8 cellular contexts compared by ENCODE assay signal in the genomic region with DNA sequence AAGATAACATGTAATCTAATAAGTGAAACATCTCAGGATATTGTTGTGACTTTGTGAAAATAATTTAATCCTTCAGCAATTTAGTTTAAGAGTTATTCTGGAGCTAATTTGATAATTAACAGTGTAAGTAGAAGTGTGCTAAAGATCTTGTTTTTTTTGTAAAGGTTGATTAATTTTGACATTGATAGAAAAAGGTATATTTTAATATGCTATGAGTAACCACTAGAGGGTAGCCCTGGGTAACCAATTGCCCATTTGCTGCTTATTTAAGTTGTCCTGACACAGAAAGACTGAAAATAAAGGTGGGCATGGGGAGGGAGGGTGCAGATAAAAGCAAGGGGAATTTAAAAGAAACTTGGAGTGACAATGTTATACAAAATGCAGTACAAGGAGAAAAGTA.
DNase-seq lines count a peak whose midpoint lies in the region; ATAC-seq and TF ChIP-seq lines count a peak whose summit lies in the region.
"Not testable (repeated sequence)": the region's sequence is repeated elsewhere in the genome, so short reads cannot be mapped to it uniquely, and the experiment has no call there.

No MANE protein-coding gene starts in this region.

- 0 out of 2 replicates have a peak, but pooled peaks have one; percentile 14 for TF ChIP-seq RAD21 in HCT116 (IDR thresholded peaks at IDR 0.05; ENCODE audit: low read depth)

- not testable (repeated sequence) for H3K36me3 ChIP-seq in HCT116 (ENCODE audit: control insufficient read depth in 1 of 2, insufficient read depth in 2 of 2, low read length in 2 of 2)

- H4K20me1 ChIP-seq in HCT116 (ENCODE audit: insufficient read depth) = not testable (repeated sequence)

- ATAC-seq in HCT116 = not testable (repeated sequence)

- not testable (repeated sequence) for H3K9ac ChIP-seq in HCT116 (ENCODE audit: low read length)

- not testable (repeated sequence) for H3K4me1 ChIP-seq in HCT116 (ENCODE audit: control insufficient read depth in 1 of 2, insufficient read depth in 2 of 2, low read length in 2 of 2)

- H3K4me1 Mint-ChIP-seq in nephron progenitor cell = not testable (repeated sequence)

- intact Hi-C loops in HCT116 (cut with micrococcal nuclease) = not testable (repeated sequence)

- CTCF ChIA-PET in HCT116 (lab: Charles Lee) = not testable (repeated sequence)

- RAD21 ChIA-PET in HCT116 (lab: Charles Lee; ENCODE audit: low non-redundant PET in 1 of 2, low total read pairs in 2 of 2, uncharacterized antibody in 2 of 2, unreplicated experiment in 2 of 2) = not testable (repeated sequence)

- DNase-seq in EH (ENCODE audit: low read depth) (peak; percentile 6), SK-N-DZ (ENCODE audit: low spot score) (peak; percentile 65), cardiac fibroblast (ENCODE audit: low read depth in 2 of 2) (peak; percentile 11 to 27), foreskin fibroblast (peak in 1 of 2 donors; percentile 8)
- DNase-seq in HCT116 (ENCODE audit: low read depth, low spot score); LNCaP clone FGC (ENCODE audit: low read depth); nephron progenitor cell: not testable (repeated sequence)

- not testable (repeated sequence) for H3K4me2 ChIP-seq in HCT116 (ENCODE audit: low read length)

- H3K27me3 Mint-ChIP-seq in nephron progenitor cell (ENCODE audit: low read depth, poor library complexity) = not testable (repeated sequence)

- H2AFZ ChIP-seq in HCT116 (ENCODE audit: low read depth, low read length, poor library complexity, severe bottlenecking) = not testable (repeated sequence)

- H3K4me3 ChIP-seq in HCT116 (replicated peaks in 1 of 2; ENCODE audit: low read depth in 1 of 2, low read length in 2 of 2); LNCaP clone FGC (ENCODE audit: low read depth, low read length); cardiac fibroblast (replicated peaks in 1 of 2; ENCODE audit: low read depth in 2 of 2, low read length in 2 of 2); foreskin fibroblast (ENCODE audit: low read depth in 1 of 2, low read length in 2 of 2): not testable (repeated sequence)

- H3K9me3 ChIP-seq in HCT116 (ENCODE audit: control insufficient read depth in 1 of 2, insufficient read depth in 1 of 2, low read depth in 1 of 2, low read length in 2 of 2) = not testable (repeated sequence)

- not testable (repeated sequence) for H3K27ac ChIP-seq in 22Rv1; HCT116 (ENCODE audit: low read depth, low read length)

- BruUV-seq in HCT116 (replicated peaks; lab: Mats Ljungman, UMichigan) = not testable (repeated sequence)

- not testable (repeated sequence) for H3K9me2 ChIP-seq in HCT116 (ENCODE audit: insufficient read depth)

- H3K27ac Mint-ChIP-seq in nephron progenitor cell = not testable (repeated sequence)

- not testable (repeated sequence) for TF ChIP-seq POLR2A in HCT116 (IDR thresholded peaks at IDR 0.05; ENCODE audit: borderline replicate concordance, extremely low read depth, insufficient read depth, insufficient read length)

- TF ChIP-seq CTCF in 22Rv1 (IDR thresholded peaks at IDR 0.05) (peak; percentile 34; the same call in 1 of the 2 replicates), HCT116 (IDR thresholded peaks at IDR 0.05 in 2 of 3, conservative IDR thresholded peaks at IDR 0.05 in 1 of 3; ENCODE audit: borderline replicate concordance in 1 of 3, insufficient read depth in 1 of 3, low read depth in 2 of 3, low read length in 2 of 3) (peak in 1 of 3 experiments; percentile 28; a peak in 1 of 6 replicates), LNCaP clone FGC (IDR thresholded peaks at IDR 0.05; ENCODE audit: control insufficient read depth, extremely low read depth, insufficient read depth) (peak; percentile 38), foreskin fibroblast (IDR thresholded peaks at IDR 0.05; ENCODE audit: low read depth, low read length) (peak; percentile 3), nephron progenitor cell (IDR thresholded peaks at IDR 0.05) (peak; percentile 9)
- not testable (repeated sequence) for TF ChIP-seq CTCF in cardiac fibroblast (IDR thresholded peaks at IDR 0.05; ENCODE audit: low read depth, low read length)

- not testable (repeated sequence) for H3K79me2 ChIP-seq in HCT116 (ENCODE audit: insufficient read depth, low read length)

- H3K9me3 Mint-ChIP-seq in nephron progenitor cell = not testable (repeated sequence)

- H3K27me3 ChIP-seq in HCT116 (ENCODE audit: insufficient read depth, low read length) = not testable (repeated sequence)

- H3K4me3 Mint-ChIP-seq in nephron progenitor cell = not testable (repeated sequence)

- not testable (repeated sequence) for H3K36me3 Mint-ChIP-seq in nephron progenitor cell (ENCODE audit: low read depth)

- POLR2A ChIA-PET in HCT116 (lab: Charles Lee) = not testable (repeated sequence)
